28 cellular contexts compared by ENCODE assay signal in the genomic region with DNA sequence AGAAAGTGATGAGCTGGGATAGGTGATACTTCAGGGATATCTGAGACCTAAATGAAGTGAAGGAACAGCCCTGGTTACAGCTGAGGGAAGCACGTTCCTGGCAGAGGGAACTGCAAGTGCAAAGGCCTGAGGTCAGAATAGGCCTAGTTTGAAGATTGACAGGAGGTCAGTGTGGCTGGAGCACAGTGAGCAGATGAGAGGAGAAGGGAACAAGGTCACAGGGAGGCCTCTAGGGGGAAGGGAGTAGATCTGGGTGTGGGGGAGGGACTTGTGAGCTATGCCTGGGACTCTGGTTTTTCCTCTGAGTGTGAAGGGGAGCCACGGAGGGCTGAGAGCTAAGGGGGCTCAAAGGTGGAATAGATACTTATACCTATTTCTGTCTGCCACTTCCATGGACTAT.
A peak's percentile ranks its signal among the peaks of the same experiment; 100 is the strongest.
DNase-seq lines count a peak whose midpoint lies in the region; ATAC-seq and TF ChIP-seq lines count a peak whose summit lies in the region.
"Had no signal": no experiment of that assay in that cellular context is flagged by ENCODE, and none has a peak within 500 bp of the region (broad histone marks: within the 10 kb centered on the region; RNA-seq: fewer than 3 reads in every experiment).

No MANE protein-coding gene starts in this region.

- H3K9me3 ChIP-seq in right atrium auricular region = no peaks in the 10 kb centered on the region
- H3K9me3 ChIP-seq: gastrocnemius medialis, thoracic aorta had no signal

- ATAC-seq in GM19351 (IDR thresholded peaks at IDR 0.05; ENCODE audit: unreplicated experiment) = no peak
- no peak for ATAC-seq in GM18520 (IDR thresholded peaks at IDR 0.05; ENCODE audit: unreplicated experiment)
- no peak for ATAC-seq in GM18498 (IDR thresholded peaks at IDR 0.05; ENCODE audit: unreplicated experiment)
- ATAC-seq: activated CD4-positive, alpha-beta T cell treated with anti-CD3 and anti-CD28 coated beads for 36 hours; activated CD8-positive, alpha-beta T cell treated with anti-CD3 and anti-CD28 coated beads, Interleukin-2, amount 10 ng/mL, durations not matched to agents 7 days and 5 days; gastrocnemius medialis; stimulated activated naive CD8-positive, alpha-beta T cell treated with anti-CD3 and anti-CD28 coated beads, Interleukin-15, Interleukin-2, amounts not matched to agents 100 U/mL and 50 U/mL, for 24 hours; T-helper 17 cell had no signal

- H3K4me1 ChIP-seq in right atrium auricular region = peaks cover 0 to 16% of the 10 kb centered on the region in 2 donors
- H3K4me1 ChIP-seq: gastrocnemius medialis had no signal

- H3K27me3 ChIP-seq in right atrium auricular region = no peaks in the 10 kb centered on the region
- H3K27me3 ChIP-seq: gastrocnemius medialis, hepatocyte had no signal

- no peak overlapping the region for H3K27ac ChIP-seq in right atrium auricular region
- H3K27ac ChIP-seq: gastrocnemius medialis, KMS-11, RWPE1, SK-N-MC, thoracic aorta had no signal

- TF ChIP-seq CTCF in right atrium auricular region (IDR thresholded peaks at IDR 0.05) = no peak

- no peak overlapping the region for H3K4me3 ChIP-seq in right atrium auricular region
- H3K4me3 ChIP-seq: gastrocnemius medialis, hepatocyte, SK-N-MC, thoracic aorta had no signal

- intact Hi-C loops in cardiac septum (cut with DNase I) = no loop called here

- H3K36me3 ChIP-seq in right atrium auricular region = no peaks in the 10 kb centered on the region
- H3K36me3 ChIP-seq: gastrocnemius medialis, thoracic aorta had no signal

- DNase-seq in right atrium auricular region (ENCODE audit: low spot score) (peak; percentile 57), cardiac septum (ENCODE audit: low spot score) (no peak), iPS-NIHi11 (ENCODE audit: low spot score) (peak; percentile 17), mesenteric fat pad (ENCODE audit: low spot score) (peak; percentile 41), DMS153 treated with DMSO at 0.1 percent for 48 hours (lab: John Stamatoyannopoulos, UW; ENCODE audit: unreplicated experiment) (no peak)
- DNase-seq: activated CD4-positive, alpha-beta T cell treated with anti-CD3 and anti-CD28 coated beads for 36 hours; activated CD8-positive, alpha-beta T cell treated with anti-CD3 and anti-CD28 coated beads, Interleukin-2, amount 10 ng/mL, durations not matched to agents 7 days and 5 days; activated effector memory CD4-positive, alpha-beta T cell treated with anti-CD3 and anti-CD28 coated beads, Interleukin-2, amount 50 U/mL, for 16 hours; activated naive CD8-positive, alpha-beta T cell treated with anti-CD3 and anti-CD28 coated beads, Interleukin-2, amount 10 ng/mL, durations not matched to agents 7 days and 5 days; central memory CD4-positive, alpha-beta T cell; dermis blood vessel endothelial cell; DMS53; GF-D8; mammary epithelial cell; NCI-H146; NCI-H446 treated with DMSO at 0.1 percent for 48 hours; NCI-H82; stimulated activated naive CD8-positive, alpha-beta T cell treated with anti-CD3 and anti-CD28 coated beads, Interleukin-15, Interleukin-2, amounts not matched to agents 100 U/mL and 50 U/mL, for 24 hours; T-helper 17 cell had no signal

Comparison
In these comparisons a context has a peak if more than half of its experiments do, and no peak if none do; other contexts are left out.
1. DNase-seq: peak in right atrium auricular region (single experiment), iPS-NIHi11 (single experiment) and mesenteric fat pad (single experiment); none in cardiac septum (single experiment) and DMS153 treated with DMSO at 0.1 percent for 48 hours (single experiment).